In genomic region chr5:5524327-5524726, GRCh38 we compare ENCODE assay signal across 22 cellular contexts.
DNase-seq lines count a peak whose midpoint lies in the region; ATAC-seq, FAIRE-seq and TF ChIP-seq lines count a peak whose summit lies in the region.
"Had no signal": no experiment of that assay in that cellular context is flagged by ENCODE, and none has a peak within 500 bp of the region (broad histone marks: within the 10 kb centered on the region; RNA-seq: fewer than 3 reads in every experiment).

No MANE protein-coding gene starts in this region.

- no peaks in the 10 kb centered on the region for H3K9me3 ChIP-seq in CD4-positive, alpha-beta memory T cell (ENCODE audit: control insufficient read depth in 1 of 2, low read length in 2 of 2)
- no peaks in the 10 kb centered on the region; the same call in 1 of the 2 replicates for H3K9me3 ChIP-seq in PC-9 (ENCODE audit: insufficient read depth, low read depth)
- H3K9me3 ChIP-seq: SJSA1 had no signal

- H3K9me2 ChIP-seq in PC-9 (ENCODE audit: insufficient read depth), result no peaks in the 10 kb centered on the region

- H3K36me3 ChIP-seq in CD4-positive, alpha-beta memory T cell (ENCODE audit: insufficient read depth, low read length), result no peaks in the 10 kb centered on the region
- H3K36me3 ChIP-seq in PC-9 (ENCODE audit: low read depth), result no peaks in the 10 kb centered on the region
- H3K36me3 ChIP-seq: SJSA1, tibial nerve had no signal

- TF ChIP-seq POLR2A in GM12891 (IDR thresholded peaks at IDR 0.05; ENCODE audit: low read depth, low read length) (no peak), GM12892 (IDR thresholded peaks at IDR 0.05; ENCODE audit: low read depth, low read length) (no peak)

- CTCF ChIA-PET in CD4-positive, alpha-beta memory T cell (lab: Charles Lee; ENCODE audit: partially characterized antibody), result no interaction called here
- CTCF ChIA-PET in activated CD4-positive, alpha-beta memory T cell treated with anti-CD3 and anti-CD28 coated beads, Interleukin-2, amount 10 ng/mL, durations not matched to agents 7 days and 5 days (lab: Charles Lee), result interaction anchor here (1.1 to 1.7 kb wide), 2 partner anchors 27 to 30 kb away, joined by 3 read pairs; no protein-coding TSS in a partner anchor
- CTCF ChIA-PET in PC-9 (lab: Charles Lee), result no interaction called here

- no peak overlapping the region for H3K27ac ChIP-seq in CD4-positive, alpha-beta memory T cell (ENCODE audit: low read depth, low read length)
- no peak overlapping the region for H3K27ac ChIP-seq in PC-9
- H3K27ac ChIP-seq: SJSA1, tibial nerve had no signal

- H3K79me2 ChIP-seq in PC-9 (ENCODE audit: low read depth), result no peaks in the 10 kb centered on the region

- no peaks in the 10 kb centered on the region for H3F3A ChIP-seq in PC-9 (ENCODE audit: insufficient read depth, low read depth)

- H3K27me3 ChIP-seq in CD4-positive, alpha-beta memory T cell (ENCODE audit: insufficient read depth, low read length), result no peaks in the 10 kb centered on the region
- H3K27me3 ChIP-seq in PC-9 (ENCODE audit: insufficient read depth, low read depth), result peaks cover 7% of the 10 kb centered on the region; the same call in 1 of the 2 replicates
- H3K27me3 ChIP-seq: SJSA1, tibial nerve had no signal

- H3K4me3 ChIP-seq in CD4-positive, alpha-beta memory T cell (ENCODE audit: low read length in 2 of 2), result peak overlapping the region in 1 of 2 donors; percentile 28
- H3K4me3 ChIP-seq in PC-9, result no peak overlapping the region
- H3K4me3 ChIP-seq: SJSA1, smooth muscle cell, tibial nerve had no signal

- POLR2A ChIA-PET in CD4-positive, alpha-beta memory T cell (lab: Charles Lee; ENCODE audit: partially characterized antibody), result interaction anchor here (0.9 kb wide), 1 partner anchor 102 kb away, joined by 3 read pairs; the partner anchor contains the start of gene ICE1
- POLR2A ChIA-PET in activated CD4-positive, alpha-beta memory T cell treated with anti-CD3 and anti-CD28 coated beads, Interleukin-2, amount 10 ng/mL, durations not matched to agents 7 days and 5 days (lab: Charles Lee), result interaction anchor here (1.1 to 1.5 kb wide), 2 partner anchors 30 to 102 kb away, joined by 3 to 4 read pairs; no protein-coding TSS in a partner anchor
- POLR2A ChIA-PET in PC-9 (lab: Charles Lee; ENCODE audit: unreplicated experiment), result no interaction called here

- H3K4me1 Mint-ChIP-seq in CD4-positive, alpha-beta memory T cell, result peaks cover 11 to 16% (median 13%) of the 10 kb centered on the region in 4 donors
- H3K4me1 Mint-ChIP-seq in activated CD4-positive, alpha-beta memory T cell treated with anti-CD3 and anti-CD28 coated beads, Interleukin-2, amount 10 ng/mL, durations not matched to agents 7 days and 5 days, result peaks cover 26% of the 10 kb centered on the region
- H3K4me1 Mint-ChIP-seq in immature natural killer cell, result peaks cover 14 to 18% of the 10 kb centered on the region in 2 donors

- no TSS peak for BruUV-seq in PC-9 (replicated peaks; lab: Mats Ljungman, UMichigan)

- H3K4me2 ChIP-seq in PC-9, result no peak overlapping the region
- H3K4me2 ChIP-seq: smooth muscle cell had no signal

- H3K27ac Mint-ChIP-seq in CD4-positive, alpha-beta memory T cell, result peak overlapping the region in 4 of 7 donors; percentile 15 to 90 (median 72)
- H3K27ac Mint-ChIP-seq in activated CD4-positive, alpha-beta memory T cell treated with anti-CD3 and anti-CD28 coated beads, Interleukin-2, amount 10 ng/mL, durations not matched to agents 7 days and 5 days, result peak overlapping the region; percentile 72
- H3K27ac Mint-ChIP-seq in immature natural killer cell, result peak overlapping the region; percentile 51 to 88 (median 82)

- no peak overlapping the region for H2AFZ ChIP-seq in PC-9

- H3K9me3 Mint-ChIP-seq in CD4-positive, alpha-beta memory T cell, result peaks cover 2 to 10% (median 8%) of the 10 kb centered on the region in 8 donors
- peaks cover 31% of the 10 kb centered on the region for H3K9me3 Mint-ChIP-seq in activated CD4-positive, alpha-beta memory T cell treated with anti-CD3 and anti-CD28 coated beads, Interleukin-2, amount 10 ng/mL, durations not matched to agents 7 days and 5 days
- H3K9me3 Mint-ChIP-seq in immature natural killer cell, result peaks cover 0 to 2% (median 0%) of the 10 kb centered on the region in 6 donors

- ATAC-seq in GM21737 (IDR thresholded peaks at IDR 0.05; ENCODE audit: unreplicated experiment), result no peak
- ATAC-seq: Panc1 had no signal

- FAIRE-seq in GM12891 (lab: Jason Lieb, UNC) (peak; percentile 57), GM12892 (lab: Jason Lieb, UNC) (no peak)

- H3K4me1 ChIP-seq in CD4-positive, alpha-beta memory T cell (ENCODE audit: insufficient read depth, low read length), result peaks cover 9% of the 10 kb centered on the region
- H3K4me1 ChIP-seq in PC-9 (replicated peaks; ENCODE audit: insufficient read depth), result no peaks in the 10 kb centered on the region
- H3K4me1 ChIP-seq: SJSA1, tibial nerve had no signal

- no peak for DNase-seq in CD4-positive, alpha-beta memory T cell
- DNase-seq in GM12891 (ENCODE audit: insufficient read length, low spot score), result no peak
- no peak for DNase-seq in activated CD4-positive, alpha-beta memory T cell treated with anti-CD3 and anti-CD28 coated beads, Interleukin-2, amount 10 ng/mL, durations not matched to agents 7 days and 5 days
- no peak for DNase-seq in immature natural killer cell
- no peak for DNase-seq in GM12892 (ENCODE audit: insufficient read length)
- DNase-seq in PC-9, result no peak
- DNase-seq: activated CD4-positive, CD25-positive, alpha-beta regulatory T cell; activated effector memory CD4-positive, alpha-beta T cell treated with anti-CD3 and anti-CD28 coated beads, Interleukin-2, amount 50 U/mL, for 16 hours; AML-193; DMS79 treated with DMSO at 0.1 percent for 48 hours; kidney glomerular epithelial cell; mammary epithelial cell; NCI-H1417 treated with DMSO at 0.1 percent for 48 hours; NCI-H510A treated with DMSO at 0.1 percent for 48 hours; NK-92 treated with Interleukin-12 subunit alpha and Interleukin-12 subunit beta, amount 100 ng/mL, for 24 hours; stimulated activated naive CD4-positive, alpha-beta T cell treated with Interleukin-2 at 50 U/mL for 16 hours; T1000 had no signal

- no peaks in the 10 kb centered on the region for H4K20me1 ChIP-seq in PC-9 (ENCODE audit: insufficient read depth)

- H3K27me3 Mint-ChIP-seq in CD4-positive, alpha-beta memory T cell, result no peaks in the 10 kb centered on the region
- H3K27me3 Mint-ChIP-seq in activated CD4-positive, alpha-beta memory T cell treated with anti-CD3 and anti-CD28 coated beads, Interleukin-2, amount 10 ng/mL, durations not matched to agents 7 days and 5 days, result peaks cover 4% of the 10 kb centered on the region
- peaks cover 4 to 6% (median 4%) of the 10 kb centered on the region in 3 donors for H3K27me3 Mint-ChIP-seq in immature natural killer cell (ENCODE audit: low read depth in 3 of 3)

- intact Hi-C loops in CD4-positive, alpha-beta memory T cell (cut with micrococcal nuclease), result no loop called here
- intact Hi-C loops in PC-9 (cut with micrococcal nuclease; ENCODE audit: unreplicated experiment), result no loop called here

- peaks cover 0 to 10% of the 10 kb centered on the region in 2 donors for H3K36me3 Mint-ChIP-seq in CD4-positive, alpha-beta memory T cell
- H3K36me3 Mint-ChIP-seq in activated CD4-positive, alpha-beta memory T cell treated with anti-CD3 and anti-CD28 coated beads, Interleukin-2, amount 10 ng/mL, durations not matched to agents 7 days and 5 days (ENCODE audit: low read depth), result peaks cover 39% of the 10 kb centered on the region
- peaks cover 0 to 6% (median 4%) of the 10 kb centered on the region in 3 donors for H3K36me3 Mint-ChIP-seq in immature natural killer cell

- peak overlapping the region in 4 of 8 donors; percentile 27 to 72 (median 40) for H3K4me3 Mint-ChIP-seq in CD4-positive, alpha-beta memory T cell
- H3K4me3 Mint-ChIP-seq in activated CD4-positive, alpha-beta memory T cell treated with anti-CD3 and anti-CD28 coated beads, Interleukin-2, amount 10 ng/mL, durations not matched to agents 7 days and 5 days, result no peak overlapping the region
- H3K4me3 Mint-ChIP-seq in immature natural killer cell, result peak overlapping the region in 3 of 5 donors; percentile 60 to 78 (median 75)

- no peak for TF ChIP-seq CTCF in PC-9 (conservative IDR thresholded peaks at IDR 0.05)

TF ChIP-seq in GM12891, 5 proteins besides CTCF, POLR2A, EP300 and RAD21:
- TF ChIP-seq POLR2AphosphoS5 (IDR thresholded peaks at IDR 0.05; ENCODE audit: low read depth, low read length) (no peak), SPI1 (IDR thresholded peaks at IDR 0.05; ENCODE audit: low read depth, low read length) (no peak), POU2F2 (IDR thresholded peaks at IDR 0.05; ENCODE audit: low read depth, low read length) (no peak), PAX5 (IDR thresholded peaks at IDR 0.05; ENCODE audit: insufficient read depth, low read length, severe bottlenecking) (no peak), TAF1 (IDR thresholded peaks at IDR 0.05; ENCODE audit: low read depth, low read length) (no peak)
TF ChIP-seq in GM12891: peak in this region for 0.
